9 cellular contexts compared by ENCODE assay signal in the genomic region with DNA sequence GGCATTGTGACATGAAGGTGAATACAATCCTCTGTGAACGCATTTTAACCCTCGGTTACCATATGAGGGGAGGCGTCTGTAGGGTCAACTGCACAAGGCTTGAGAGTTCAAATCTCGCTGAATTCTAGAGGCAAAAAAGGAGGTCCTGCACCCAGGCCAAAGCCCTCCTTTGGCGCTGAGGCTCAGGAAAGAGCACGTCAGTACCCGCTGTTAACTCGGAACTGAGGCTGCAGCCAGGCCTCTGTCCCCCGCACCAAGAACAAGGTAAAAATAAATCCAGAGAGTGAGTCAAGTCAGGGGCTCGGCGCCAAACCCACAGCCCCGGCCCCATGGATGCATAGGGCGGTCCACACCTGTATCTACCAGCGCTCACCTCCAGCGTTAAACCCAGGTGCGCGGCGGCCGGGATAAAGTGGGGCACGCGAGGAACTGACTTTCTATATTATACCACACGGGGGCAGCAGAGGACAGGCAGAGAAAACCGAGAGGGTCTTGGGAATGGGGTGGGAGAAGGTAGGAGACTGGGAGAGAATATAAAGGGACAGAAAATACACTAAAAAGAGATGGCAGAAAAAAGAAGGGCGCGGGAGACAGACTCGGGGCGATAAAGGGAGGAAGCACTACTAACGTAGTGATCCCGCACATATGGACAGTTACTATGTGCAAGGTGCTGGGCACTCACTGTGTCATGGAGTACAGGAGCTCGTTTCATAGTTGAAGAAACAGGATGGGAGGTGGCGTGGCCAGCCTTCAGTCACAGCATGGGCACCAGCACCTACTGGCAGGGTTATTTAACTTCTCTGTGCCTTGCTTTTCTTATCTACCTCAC. TPM values are rescaled to one million over a fixed set of nuclear protein-coding genes. Genes with fewer than 3 reads are reported as not detected.
DNase-seq lines count a peak whose midpoint lies in the region; ATAC-seq and TF ChIP-seq lines count a peak whose summit lies in the region.
"Had no signal": no experiment of that assay in that cellular context is flagged by ENCODE, and none has a peak within 500 bp of the region (broad histone marks: within the 10 kb centered on the region; RNA-seq: fewer than 3 reads in every experiment).

No MANE protein-coding gene starts in this region.

- no peak overlapping the region for H3K27ac Mint-ChIP-seq in activated T-helper 1 cell treated with anti-CD3 and anti-CD28 coated beads, Interleukin-12 subunit alpha, Interleukin-12 subunit beta, Interleukin-2, Interleukin-4 antibody, amounts not matched to agents 30 ng/mL and 10 ng/mL and 1 ng/mL, durations not matched to agents 14 hours and 24 hours and 36 hours
- no peak overlapping the region for H3K27ac Mint-ChIP-seq in stimulated activated memory B cell treated with anti-CD40 and anti-IgM and Interleukin-4, amounts not matched to agents 10 μg/mL and 1 μg/mL and 100 μg/mL, for 72 hours
- H3K27ac Mint-ChIP-seq: IgD-negative memory B cell had no signal

- peak; percentile 96 for TF ChIP-seq CTCF in hepatocyte (IDR thresholded peaks at IDR 0.05; ENCODE audit: poor library complexity)

- H4K20me1 ChIP-seq in hepatocyte (ENCODE audit: insufficient read depth, poor library complexity, severe bottlenecking) = no peaks in the 10 kb centered on the region

- ATAC-seq in GM19351 (IDR thresholded peaks at IDR 0.05; ENCODE audit: unreplicated experiment) = peak; percentile 60
- ATAC-seq in stimulated activated memory B cell treated with anti-CD40 and anti-IgM and Interleukin-4, amounts not matched to agents 10 μg/mL and 1 μg/mL and 100 μg/mL, for 72 hours = no peak

- no peaks in the 10 kb centered on the region for H3K4me1 ChIP-seq in hepatocyte (ENCODE audit: insufficient read depth)

- peaks cover 35% of the 10 kb centered on the region for H3K27me3 Mint-ChIP-seq in activated T-helper 1 cell treated with anti-CD3 and anti-CD28 coated beads, Interleukin-12 subunit alpha, Interleukin-12 subunit beta, Interleukin-2, Interleukin-4 antibody, amounts not matched to agents 30 ng/mL and 10 ng/mL and 1 ng/mL, durations not matched to agents 14 hours and 24 hours and 36 hours (ENCODE audit: insufficient read depth)
- peaks cover 34% of the 10 kb centered on the region for H3K27me3 Mint-ChIP-seq in stimulated activated memory B cell treated with anti-CD40 and anti-IgM and Interleukin-4, amounts not matched to agents 10 μg/mL and 1 μg/mL and 100 μg/mL, for 72 hours

- intact Hi-C loops in activated T-helper 1 cell treated with anti-CD3 and anti-CD28 coated beads, Interleukin-12 subunit alpha, Interleukin-12 subunit beta, Interleukin-2, Interleukin-4 antibody, amounts not matched to agents 30 ng/mL and 10 ng/mL and 1 ng/mL, durations not matched to agents 14 hours and 24 hours and 36 hours (cut with micrococcal nuclease) = loop anchor here (1.0 kb wide), 2 partner anchors 336 to 367 kb away; no protein-coding TSS in a partner anchor

- H3K9me2 ChIP-seq in hepatocyte (replicated peaks; ENCODE audit: insufficient read depth) = no peaks in the 10 kb centered on the region

- H3K27me3 ChIP-seq in hepatocyte = peaks cover 46% of the 10 kb centered on the region

- H3K4me1 Mint-ChIP-seq in activated T-helper 1 cell treated with anti-CD3 and anti-CD28 coated beads, Interleukin-12 subunit alpha, Interleukin-12 subunit beta, Interleukin-2, Interleukin-4 antibody, amounts not matched to agents 30 ng/mL and 10 ng/mL and 1 ng/mL, durations not matched to agents 14 hours and 24 hours and 36 hours (ENCODE audit: low read depth) = peaks cover 5% of the 10 kb centered on the region
- H3K4me1 Mint-ChIP-seq in stimulated activated memory B cell treated with anti-CD40 and anti-IgM and Interleukin-4, amounts not matched to agents 10 μg/mL and 1 μg/mL and 100 μg/mL, for 72 hours = no peaks in the 10 kb centered on the region

- H3K4me3 Mint-ChIP-seq in activated T-helper 1 cell treated with anti-CD3 and anti-CD28 coated beads, Interleukin-12 subunit alpha, Interleukin-12 subunit beta, Interleukin-2, Interleukin-4 antibody, amounts not matched to agents 30 ng/mL and 10 ng/mL and 1 ng/mL, durations not matched to agents 14 hours and 24 hours and 36 hours = no peak overlapping the region
- H3K4me3 Mint-ChIP-seq in stimulated activated memory B cell treated with anti-CD40 and anti-IgM and Interleukin-4, amounts not matched to agents 10 μg/mL and 1 μg/mL and 100 μg/mL, for 72 hours = no peak overlapping the region

- H3K4me3 ChIP-seq in hepatocyte = no peak overlapping the region

- WGBS in hepatocyte (ENCODE audit: low lambda C conversion rate, missing lambda C conversion rate) = 26% methylated on average over 31 of the region's 31 CpGs

- H3K9me3 ChIP-seq in hepatocyte (ENCODE audit: low read depth) = no peaks in the 10 kb centered on the region

- no peaks in the 10 kb centered on the region for H3K36me3 ChIP-seq in hepatocyte (replicated peaks; ENCODE audit: insufficient read depth, low read depth)

- H3K36me3 Mint-ChIP-seq in activated T-helper 1 cell treated with anti-CD3 and anti-CD28 coated beads, Interleukin-12 subunit alpha, Interleukin-12 subunit beta, Interleukin-2, Interleukin-4 antibody, amounts not matched to agents 30 ng/mL and 10 ng/mL and 1 ng/mL, durations not matched to agents 14 hours and 24 hours and 36 hours (ENCODE audit: low read depth) = no peaks in the 10 kb centered on the region
- H3K36me3 Mint-ChIP-seq in stimulated activated memory B cell treated with anti-CD40 and anti-IgM and Interleukin-4, amounts not matched to agents 10 μg/mL and 1 μg/mL and 100 μg/mL, for 72 hours = no peaks in the 10 kb centered on the region
- H3K36me3 Mint-ChIP-seq: IgD-negative memory B cell had no signal

- no peaks in the 10 kb centered on the region for H3K79me2 ChIP-seq in hepatocyte

- H3K27ac ChIP-seq in hepatocyte = no peak overlapping the region

- no peaks in the 10 kb centered on the region for H3K9me3 Mint-ChIP-seq in activated T-helper 1 cell treated with anti-CD3 and anti-CD28 coated beads, Interleukin-12 subunit alpha, Interleukin-12 subunit beta, Interleukin-2, Interleukin-4 antibody, amounts not matched to agents 30 ng/mL and 10 ng/mL and 1 ng/mL, durations not matched to agents 14 hours and 24 hours and 36 hours
- no peaks in the 10 kb centered on the region for H3K9me3 Mint-ChIP-seq in stimulated activated memory B cell treated with anti-CD40 and anti-IgM and Interleukin-4, amounts not matched to agents 10 μg/mL and 1 μg/mL and 100 μg/mL, for 72 hours
- H3K9me3 Mint-ChIP-seq: IgD-negative memory B cell had no signal

- peak overlapping the region; percentile 52 for H3K4me2 ChIP-seq in hepatocyte

- DNase-seq in COLO668 (lab: John Stamatoyannopoulos, UW; ENCODE audit: unreplicated experiment) = peak; percentile 73
- peak; percentile 48 for DNase-seq in NCI-H2029 (lab: John Stamatoyannopoulos, UW)
- peak; percentile 6 for DNase-seq in activated T-helper 1 cell treated with anti-CD3 and anti-CD28 coated beads, Interleukin-12 subunit alpha, Interleukin-12 subunit beta, Interleukin-2, Interleukin-4 antibody, amounts not matched to agents 30 ng/mL and 10 ng/mL and 1 ng/mL, durations not matched to agents 14 hours and 24 hours and 36 hours (ENCODE audit: low spot score)
- peak; percentile 63 for DNase-seq in hepatocyte (ENCODE audit: low spot score)
- peak; percentile 6 for DNase-seq in smooth muscle cell of the brain vasculature (ENCODE audit: low read depth, low spot score)
- DNase-seq in NCI-H1048 (lab: John Stamatoyannopoulos, UW) = no peak

- no peak overlapping the region for H2AFZ ChIP-seq in hepatocyte

RNA-seq across cellular contexts. Expression of gene DMRTA2, which starts 54.9 kb away (rescaled TPM):
- not detected in 2 replicates for total RNA-seq in activated T-helper 1 cell treated with anti-CD3 and anti-CD28 coated beads, Interleukin-12 subunit alpha, Interleukin-12 subunit beta, Interleukin-2, Interleukin-4 antibody, amounts not matched to agents 30 ng/mL and 10 ng/mL and 1 ng/mL, durations not matched to agents 14 hours and 24 hours and 36 hours
- total RNA-seq in hepatocyte = 0.10 TPM in 1 of 2 replicates, not detected in the other
- not detected in 2 replicates for polyA plus RNA-seq in hepatocyte
- polyA plus RNA-seq: IgD-negative memory B cell had no signal
